In the genomic region with DNA sequence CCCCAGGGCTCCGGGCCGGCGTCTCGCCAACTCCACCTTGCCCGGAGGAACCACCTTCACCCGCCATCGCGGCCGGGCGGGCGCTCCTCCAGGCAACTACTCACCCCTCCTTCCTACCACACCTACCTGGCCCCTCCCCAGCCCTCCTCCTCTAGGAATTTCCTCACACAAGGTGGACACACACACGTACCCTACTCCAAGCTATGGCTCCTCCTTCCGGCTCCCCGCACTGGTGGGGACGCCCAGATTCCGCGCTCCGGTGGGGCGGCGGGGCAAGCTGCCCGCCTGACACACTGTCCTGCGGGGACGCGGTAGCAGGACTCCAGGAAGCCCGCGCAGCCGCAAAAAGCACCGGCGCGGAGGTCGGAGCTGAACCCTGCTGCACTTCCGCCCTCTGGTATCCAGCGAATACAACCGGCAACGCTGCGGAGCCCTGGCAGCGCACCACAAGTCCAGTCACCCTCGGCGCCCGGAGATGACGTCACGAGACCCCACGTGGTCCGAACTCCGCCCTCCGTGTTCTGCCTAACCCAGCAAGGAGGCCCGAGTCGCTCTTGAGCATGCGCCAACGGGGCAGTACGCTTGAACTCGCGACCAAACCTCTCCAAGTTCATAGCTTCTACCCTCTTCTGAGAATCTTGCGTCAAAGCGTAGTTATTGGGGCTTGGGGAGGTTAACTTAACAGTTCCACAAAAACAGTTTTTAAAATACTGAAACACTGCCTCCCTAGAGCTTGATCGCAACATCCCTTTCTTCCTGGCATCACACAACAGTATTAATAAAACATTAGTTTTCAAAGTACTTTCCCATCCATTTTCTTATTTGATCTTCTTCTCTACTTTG, we compare ENCODE assay signal across 8 cellular contexts. TPM values are rescaled to one million over a fixed set of nuclear protein-coding genes. Genes with fewer than 3 reads are reported as not detected.
DNase-seq lines count a peak whose midpoint lies in the region; ATAC-seq lines count a peak whose summit lies in the region.

A gene (minus strand): TSS at position 425 of the 843 bp plus-strand sequence. CDS start 9,552 bp downstream, outside the sequence.

- H3K27ac ChIP-seq in BLaER1 treated with 17β-estradiol and CSF1 and Interleukin-3, amounts not matched to agents 10 nM and 100 nM: peak within 1 kb of the TSS; percentile 84 to 93 (median 89)

- H3K9me3 ChIP-seq in BLaER1 treated with 17β-estradiol and CSF1 and Interleukin-3, amounts not matched to agents 10 nM and 100 nM (replicated peaks in 1 of 11): no peaks in the 10 kb centered on the region

- ATAC-seq in GM19351 (IDR thresholded peaks at IDR 0.05; ENCODE audit: unreplicated experiment): peak; percentile 93
- peak; percentile 96 for ATAC-seq in HG03521 (IDR thresholded peaks at IDR 0.05; ENCODE audit: unreplicated experiment)
- ATAC-seq in left colon: peak; percentile 88

- intact Hi-C loops in left colon (cut with DNase I, micrococcal nuclease): no loop called here

- peak within 1 kb of the TSS; percentile 87 to 94 (median 90) for H3K9ac ChIP-seq in BLaER1 treated with 17β-estradiol and CSF1 and Interleukin-3, amounts not matched to agents 10 nM and 100 nM

- H3K4me1 ChIP-seq in BLaER1 treated with 17β-estradiol and CSF1 and Interleukin-3, amounts not matched to agents 10 nM and 100 nM: peaks cover 12 to 26% (median 22%) of the 10 kb centered on the region in 10 experiments

- H3K4me3 ChIP-seq in BLaER1 treated with 17β-estradiol and CSF1 and Interleukin-3, amounts not matched to agents 10 nM and 100 nM: peak within 1 kb of the TSS; percentile 75 to 96 (median 86)

- peaks cover 0 to 21% (median 0%) of the 10 kb centered on the region in 11 experiments; a peak in 5 of 22 replicates for H3K36me3 ChIP-seq in BLaER1 treated with 17β-estradiol and CSF1 and Interleukin-3, amounts not matched to agents 10 nM and 100 nM

- H3K4me2 ChIP-seq in BLaER1 treated with 17β-estradiol and CSF1 and Interleukin-3, amounts not matched to agents 10 nM and 100 nM: peak within 1 kb of the TSS; percentile 79 to 99 (median 91)

- H3K27me3 ChIP-seq in BLaER1 treated with 17β-estradiol and CSF1 and Interleukin-3, amounts not matched to agents 10 nM and 100 nM: no peaks in the 10 kb centered on the region

- H4K20me1 ChIP-seq in BLaER1 treated with 17β-estradiol and CSF1 and Interleukin-3, amounts not matched to agents 10 nM and 100 nM: peaks cover 0 to 44% (median 24%) of the 10 kb centered on the region in 11 experiments; a peak in 11 of 22 replicates

- DNase-seq in NCI-H748 (lab: John Stamatoyannopoulos, UW; ENCODE audit: unreplicated experiment): peak; percentile 99
- peak; percentile 100 for DNase-seq in activated CD4-positive, alpha-beta T cell treated with anti-CD3 and anti-CD28 coated beads, Interleukin-2, amount 50 U/mL, for 1 hour
- DNase-seq in cortex of kidney (lab: John Stamatoyannopoulos, UW): peak; percentile 97
- peak; percentile 100 for DNase-seq in left colon
- peak; percentile 100 for DNase-seq in stimulated activated CD4-positive, alpha-beta T cell treated with anti-CD3 and anti-CD28 coated beads, Interleukin-1b, Interleukin-23, amount 100 ng/mL, for 48 hours

RNA-seq across cellular contexts. Expression of the gene that starts here (rescaled TPM):
- 10 to 100 TPM; 43.7 to 46.7 TPM for total RNA-seq in left colon

Comparison
In these comparisons a context has a peak if more than half of its experiments do, and no peak if none do; other contexts are left out.
1. Peak in every context shown above with its lines: DNase-seq, ATAC-seq, H3K4me3 ChIP-seq and H3K27ac ChIP-seq.